ENCODE assay signal across 1 cellular context in the genomic region with DNA sequence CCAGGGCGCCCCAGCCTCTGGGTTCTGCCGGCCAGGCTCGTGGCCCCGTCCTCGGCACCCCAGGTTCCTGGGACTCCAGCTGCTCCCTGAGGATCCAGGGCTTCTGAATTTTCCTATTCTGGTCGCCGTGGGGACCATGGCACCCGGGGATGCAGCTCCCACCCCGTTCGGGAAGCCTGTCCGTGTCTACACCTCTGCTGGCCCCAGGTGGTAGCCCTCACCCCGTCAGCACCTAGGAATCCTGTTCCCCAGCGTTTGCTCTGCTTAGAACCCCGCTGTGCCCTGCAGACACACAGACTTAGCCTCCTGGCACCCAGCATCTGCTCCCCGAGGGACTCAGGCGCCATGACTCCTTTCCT.
TF ChIP-seq lines count a peak whose summit lies in the region.

No MANE protein-coding gene starts in this region.

TF ChIP-seq in K562, 482 proteins besides CTCF, POLR2A, EP300 and RAD21:
- TF ChIP-seq NCOA6 (IDR thresholded peaks at IDR 0.05) (no peak), CSDE1 (IDR thresholded peaks at IDR 0.05) (no peak), ATF1 (CRISPR knock-in tag; IDR thresholded peaks at IDR 0.05) (no peak), ATF1 (tag; IDR thresholded peaks at IDR 0.05) (no peak), TEAD1 (CRISPR knock-in tag; IDR thresholded peaks at IDR 0.05) (no peak), RFX5 (IDR thresholded peaks at IDR 0.05; ENCODE audit: low read depth, low read length) (no peak), MIER1 (IDR thresholded peaks at IDR 0.05; ENCODE audit: low read depth) (0 out of 2 replicates have a peak, but pooled peaks have one; percentile 13), RNF2 (IDR thresholded peaks at IDR 0.05) (no peak), JUN (IDR thresholded peaks at IDR 0.05; ENCODE audit: borderline replicate concordance, low read depth, low read length) (no peak), JUN (CRISPR knock-in tag; IDR thresholded peaks at IDR 0.05; ENCODE audit: borderline replicate concordance) (no peak), LCOR (CRISPR knock-in tag; IDR thresholded peaks at IDR 0.05) (no peak), FOXK1 (CRISPR knock-in tag; IDR thresholded peaks at IDR 0.05; ENCODE audit: borderline replicate concordance) (no peak)
- TF ChIP-seq, protein P1, sequence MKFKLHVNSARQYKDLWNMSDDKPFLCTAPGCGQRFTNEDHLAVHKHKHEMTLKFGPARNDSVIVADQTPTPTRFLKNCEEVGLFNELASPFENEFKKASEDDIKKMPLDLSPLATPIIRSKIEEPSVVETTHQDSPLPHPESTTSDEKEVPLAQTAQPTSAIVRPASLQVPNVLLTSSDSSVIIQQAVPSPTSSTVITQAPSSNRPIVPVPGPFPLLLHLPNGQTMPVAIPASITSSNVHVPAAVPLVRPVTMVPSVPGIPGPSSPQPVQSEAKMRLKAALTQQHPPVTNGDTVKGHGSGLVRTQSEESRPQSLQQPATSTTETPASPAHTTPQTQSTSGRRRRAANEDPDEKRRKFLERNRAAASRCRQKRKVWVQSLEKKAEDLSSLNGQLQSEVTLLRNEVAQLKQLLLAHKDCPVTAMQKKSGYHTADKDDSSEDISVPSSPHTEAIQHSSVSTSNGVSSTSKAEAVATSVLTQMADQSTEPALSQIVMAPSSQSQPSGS (CRISPR knock-in tag; IDR thresholded peaks at IDR 0.05) = 0 out of 2 replicates have a peak, but pooled peaks have one; percentile 3
- TF ChIP-seq, protein P2, sequence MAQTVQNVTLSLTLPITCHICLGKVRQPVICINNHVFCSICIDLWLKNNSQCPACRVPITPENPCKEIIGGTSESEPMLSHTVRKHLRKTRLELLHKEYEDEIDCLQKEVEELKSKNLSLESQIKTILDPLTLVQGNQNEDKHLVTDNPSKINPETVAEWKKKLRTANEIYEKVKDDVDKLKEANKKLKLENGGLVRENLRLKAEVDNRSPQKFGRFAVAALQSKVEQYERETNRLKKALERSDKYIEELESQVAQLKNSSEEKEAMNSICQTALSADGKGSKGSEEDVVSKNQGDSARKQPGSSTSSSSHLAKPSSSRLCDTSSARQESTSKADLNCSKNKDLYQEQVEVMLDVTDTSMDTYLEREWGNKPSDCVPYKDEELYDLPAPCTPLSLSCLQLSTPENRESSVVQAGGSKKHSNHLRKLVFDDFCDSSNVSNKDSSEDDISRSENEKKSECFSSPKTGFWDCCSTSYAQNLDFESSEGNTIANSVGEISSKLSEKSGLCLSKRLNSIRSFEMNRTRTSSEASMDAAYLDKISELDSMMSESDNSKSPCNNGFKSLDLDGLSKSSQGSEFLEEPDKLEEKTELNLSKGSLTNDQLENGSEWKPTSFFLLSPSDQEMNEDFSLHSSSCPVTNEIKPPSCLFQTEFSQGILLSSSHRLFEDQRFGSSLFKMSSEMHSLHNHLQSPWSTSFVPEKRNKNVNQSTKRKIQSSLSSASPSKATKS (CRISPR knock-in tag; IDR thresholded peaks at IDR 0.05) = no peak
